ENCODE assay signal across 8 cellular contexts in genomic region chr22:39236321-39237275, GRCh38. TPM values are rescaled to one million over a fixed set of nuclear protein-coding genes. Genes with fewer than 3 reads are reported as not detected.
DNase-seq lines count a peak whose midpoint lies in the region; ATAC-seq, FAIRE-seq and TF ChIP-seq lines count a peak whose summit lies in the region.

No MANE protein-coding gene starts in this region.

- H4K20me1 ChIP-seq in H1 (replicated peaks in 1 of 2; ENCODE audit: control insufficient read depth in 1 of 2, insufficient read depth in 2 of 2, low read length in 2 of 2), result peaks cover 0 to 2% of the 10 kb centered on the region in 2 experiments

- H3K36me3 ChIP-seq in CD8-positive, alpha-beta memory T cell (ENCODE audit: insufficient read depth, low read length), result no peaks in the 10 kb centered on the region
- no peaks in the 10 kb centered on the region for H3K36me3 ChIP-seq in H1 (ENCODE audit: control insufficient read depth in 2 of 4, insufficient read depth in 4 of 4, low read length in 3 of 4)
- no peaks in the 10 kb centered on the region for H3K36me3 ChIP-seq in aorta (ENCODE audit: control insufficient read depth in 1 of 2, insufficient read depth in 2 of 2, low read length in 1 of 2)

- H2BK15ac ChIP-seq in H1 (ENCODE audit: low read length), result peak overlapping the region; percentile 95

- H3K79me1 ChIP-seq in H1 (ENCODE audit: low read depth, low read length), result no peaks in the 10 kb centered on the region

- peak overlapping the region; percentile 80; the same call in 1 of the 2 replicates for H2BK12ac ChIP-seq in H1 (ENCODE audit: low read depth, low read length)

- peak overlapping the region; percentile 71 to 98 (median 88) for H3K27ac Mint-ChIP-seq in CD8-positive, alpha-beta memory T cell

- TF ChIP-seq EP300 in H1 (IDR thresholded peaks at IDR 0.05; ENCODE audit: borderline replicate concordance in 1 of 2, low read depth in 2 of 2, low read length in 2 of 2), result no peak

- H3K79me2 ChIP-seq in H1 (ENCODE audit: control insufficient read depth in 1 of 2, insufficient read depth in 2 of 2, low read length in 2 of 2), result no peaks in the 10 kb centered on the region

- no peak overlapping the region for H3K14ac ChIP-seq in H1 (ENCODE audit: insufficient read length)

- TF ChIP-seq CTCF in H1 (IDR thresholded peaks at IDR 0.05; ENCODE audit: control extremely low read depth in 1 of 3, insufficient read depth in 1 of 3, low read depth in 1 of 3, low read length in 3 of 3), result no peak

- H4K5ac ChIP-seq in H1 (ENCODE audit: insufficient read length, low read depth, low read length), result no peak overlapping the region

- H3K9ac ChIP-seq in H1 (replicated peaks in 1 of 4; ENCODE audit: extremely low read depth in 1 of 4, low read depth in 3 of 4, low read length in 3 of 4), result no peak overlapping the region

- H2BK20ac ChIP-seq in H1 (ENCODE audit: low read length), result no peak overlapping the region

- H3K9me3 ChIP-seq in CD8-positive, alpha-beta memory T cell (ENCODE audit: low read length), result no peaks in the 10 kb centered on the region
- H3K9me3 ChIP-seq in H1 (ENCODE audit: insufficient read depth in 2 of 2, low read depth in 1 of 2, low read length in 1 of 2), result no peaks in the 10 kb centered on the region
- no peaks in the 10 kb centered on the region for H3K9me3 ChIP-seq in aorta (ENCODE audit: control insufficient read depth, low read length)

- intact Hi-C loops in aorta (cut with DNase I), result no loop called here

- peak overlapping the region; percentile 57 to 93 (median 78) for H3K4me3 Mint-ChIP-seq in CD8-positive, alpha-beta memory T cell

- peaks cover 0 to 1% (median 0%) of the 10 kb centered on the region in 5 donors for H3K9me3 Mint-ChIP-seq in CD8-positive, alpha-beta memory T cell

- H4K8ac ChIP-seq in H1 (ENCODE audit: extremely low read depth, insufficient read depth, low read length), result no peak overlapping the region

- H3K27me3 Mint-ChIP-seq in CD8-positive, alpha-beta memory T cell, result peaks cover 0 to 6% of the 10 kb centered on the region in 2 donors

- no peak overlapping the region for H3K4ac ChIP-seq in H1 (replicated peaks; ENCODE audit: insufficient read length, low read depth, low read length)

- H2AFZ ChIP-seq in H1 (ENCODE audit: low read length), result no peak overlapping the region

- H3K4me3 ChIP-seq in CD8-positive, alpha-beta memory T cell (ENCODE audit: low read length), result peak overlapping the region; percentile 55
- no peak overlapping the region for H3K4me3 ChIP-seq in H1 (ENCODE audit: extremely low read depth in 1 of 4, insufficient read depth in 2 of 4, low read depth in 3 of 4, low read length in 4 of 4)
- H3K4me3 ChIP-seq in aorta (ENCODE audit: low read length in 2 of 2), result no peak overlapping the region

- CTCF ChIA-PET in CD8-positive, alpha-beta memory T cell (lab: Charles Lee), result interaction anchor here (0.7 to 2.8 kb wide), 11 partner anchors 8 to 79 kb away, joined by 3 to 13 read pairs (median 4); partner anchors contain the start of gene PDGFB
- CTCF ChIA-PET in H1 (lab: Charles Lee; ENCODE audit: partially characterized antibody), result interaction anchor here (0.6 to 2.9 kb wide), 16 partner anchors 9 to 710 kb away, joined by 3 to 17 read pairs (median 3); partner anchors contain the start of gene PDGFB

- TF ChIP-seq RAD21 in H1 (IDR thresholded peaks at IDR 0.05 in 1 of 2, conservative IDR thresholded peaks at IDR 0.05 in 1 of 2; ENCODE audit: low read depth in 2 of 2, low read length in 2 of 2), result no peak

- H3K27ac ChIP-seq in CD8-positive, alpha-beta memory T cell (ENCODE audit: low read depth, low read length), result no peak overlapping the region
- H3K27ac ChIP-seq in H1 (ENCODE audit: low read depth, low read length) (no peak overlapping the region), aorta (ENCODE audit: low read depth in 1 of 2, low read length in 2 of 2) (no peak overlapping the region)

- peaks cover 0 to 30% (median 4%) of the 10 kb centered on the region in 3 donors for H3K36me3 Mint-ChIP-seq in CD8-positive, alpha-beta memory T cell

- no peaks in the 10 kb centered on the region for H3K23me2 ChIP-seq in H1 (ENCODE audit: low read depth, low read length)

- H3K27me3 ChIP-seq in CD8-positive, alpha-beta memory T cell (ENCODE audit: insufficient read depth, low read length, poor library complexity, severe bottlenecking), result no peaks in the 10 kb centered on the region
- H3K27me3 ChIP-seq in H1 (replicated peaks in 1 of 4; ENCODE audit: control insufficient read depth in 3 of 4, extremely low read depth in 1 of 4, insufficient read depth in 3 of 4, low read length in 3 of 4) (peaks cover 0 to 28% (median 15%) of the 10 kb centered on the region in 4 experiments; a peak in 5 of 7 replicates), aorta (ENCODE audit: control insufficient read depth in 1 of 2, insufficient read depth in 2 of 2, low read length in 1 of 2) (no peaks in the 10 kb centered on the region)

- 90% methylated on average over 35 of the region's 36 CpGs; no CpG with 5 or more reads in 1 of the 2 experiments for WGBS in H1 (ENCODE audit: extremely low coverage in 1 of 2, insufficient coverage in 1 of 2, insufficient read length in 1 of 2, insufficient replicate concordance in 2 of 2, low coverage in 1 of 2, low lambda C conversion rate in 2 of 2, missing lambda C conversion rate in 1 of 2), 2 experiments
- 34 to 37% methylated on average over 36 of the region's 36 CpGs for WGBS in aorta, 2 donors

- peaks cover 53 to 75% (median 56%) of the 10 kb centered on the region in 3 donors for H3K4me1 Mint-ChIP-seq in CD8-positive, alpha-beta memory T cell

- FAIRE-seq in H1 (lab: Jason Lieb, UNC), result no peak

- POLR2A ChIA-PET in CD8-positive, alpha-beta memory T cell (lab: Charles Lee), result interaction anchor here (0.6 to 1.6 kb wide), 9 partner anchors 8 to 83 kb away, joined by 3 to 4 read pairs (median 3); no protein-coding TSS in a partner anchor
- POLR2A ChIA-PET in H1 (lab: Charles Lee; ENCODE audit: partially characterized antibody), result interaction anchor here (0.7 to 8.5 kb wide), 8 partner anchors 9 to 88 kb away, joined by 3 to 89 read pairs (median 4); partner anchors contain the start of genes CBX7 and RPL3

- peaks cover 66% of the 10 kb centered on the region for H3K4me1 ChIP-seq in CD8-positive, alpha-beta memory T cell (ENCODE audit: insufficient read depth, low read length)
- H3K4me1 ChIP-seq in H1 (replicated peaks in 1 of 4; ENCODE audit: control insufficient read depth in 3 of 4, insufficient read depth in 4 of 4, low read length in 3 of 4), result peaks cover 4 to 33% (median 28%) of the 10 kb centered on the region in 4 experiments
- H3K4me1 ChIP-seq in aorta (ENCODE audit: control insufficient read depth in 1 of 2, insufficient read depth in 2 of 2, low read length in 2 of 2), result no peaks in the 10 kb centered on the region

- ATAC-seq in HG02610 (IDR thresholded peaks at IDR 0.05; ENCODE audit: unreplicated experiment) (peak; percentile 63), aorta (ENCODE audit: low FRiP score) (no peak), HG03097 (IDR thresholded peaks at IDR 0.05; ENCODE audit: low FRiP score, unreplicated experiment) (no peak), GM21526 (IDR thresholded peaks at IDR 0.05; ENCODE audit: low FRiP score, unreplicated experiment) (no peak)

- DNase-seq in CD8-positive, alpha-beta memory T cell, result peak; percentile 41 to 83 (median 63)
- DNase-seq in SW480 (ENCODE audit: low spot score), result peak; percentile 77
- DNase-seq in H1 (ENCODE audit: low read depth in 1 of 2, low spot score in 2 of 2), result no peak
- peak; percentile 34 to 51 for DNase-seq in stimulated activated CD8-positive, alpha-beta memory T cell treated with anti-CD3 and anti-CD28 coated beads, Interleukin-15, amount 100 ng/mL, for 48 hours (ENCODE audit: low read depth in 2 of 2)
- DNase-seq in aorta, result no peak

- H3K18ac ChIP-seq in H1 (ENCODE audit: extremely low read depth, low read length), result peak overlapping the region; percentile 32

- H4K91ac ChIP-seq in H1 (replicated peaks; ENCODE audit: insufficient read length, low read length), result no peak overlapping the region

- no peak overlapping the region for H3K23ac ChIP-seq in H1 (ENCODE audit: insufficient read length)

- no peak overlapping the region for H2BK5ac ChIP-seq in H1 (ENCODE audit: low read depth, low read length)

- H3K56ac ChIP-seq in H1 (replicated peaks; ENCODE audit: insufficient read length, low read depth, low read length), result no peak overlapping the region

- no peak for TF ChIP-seq POLR2A in H1 (IDR thresholded peaks at IDR 0.05; ENCODE audit: control extremely low read depth in 1 of 2, low read depth in 2 of 2, low read length in 2 of 2)

- no peak overlapping the region for H2BK120ac ChIP-seq in H1 (replicated peaks; ENCODE audit: low read depth, low read length)

- H3K4me2 ChIP-seq in H1 (ENCODE audit: insufficient read depth in 1 of 2, low read depth in 2 of 2, low read length in 2 of 2), result no peak overlapping the region

- peak overlapping the region; percentile 13; the same call in 1 of the 2 replicates for H2AK5ac ChIP-seq in H1 (ENCODE audit: low read depth, low read length)

TF ChIP-seq in H1, 55 proteins besides CTCF, POLR2A, EP300 and RAD21 (continues in another document):
- TF ChIP-seq ATF3 (IDR thresholded peaks at IDR 0.05; ENCODE audit: insufficient read depth, low read depth, low read length) (no peak), SRF (IDR thresholded peaks at IDR 0.05; ENCODE audit: low read depth, low read length) (no peak)

RNA-seq across cellular contexts. Expression of gene PDGFB, which starts 8.2 kb away (rescaled TPM):
- 1 to 10 TPM; 2.3 to 3.0 TPM for total RNA-seq in CD8-positive, alpha-beta memory T cell
- polyA plus RNA-seq in CD8-positive, alpha-beta memory T cell, result 18.2 TPM
- total RNA-seq in H1 (2021; fragmentation: NEBNext Ultra II Directional; extraction: Animal tissue kit (Norgen Biotek cat#: 25700)), result 8.5 and 9.6 TPM in 2 replicates
- polyA plus RNA-seq in H1 (2011; rRNA removed) (3.9 and 5.5 TPM in 2 replicates), aorta (1 to 10 TPM in 1 of 2 donors, under 1 TPM in 1; 0.97 to 1.9 TPM)
- 6.1 TPM for polyA plus RNA-seq in H1 (2011; cell fraction: cytosol; rRNA removed)
- polyA plus RNA-seq in H1 (2011; cell fraction: nucleus; rRNA removed), result 10.9 TPM
- polyA plus RNA-seq in H1 (2012, experiment 1 of 2), result 2.6 to 3.9 TPM (median 3.8 TPM) in 4 replicates
- polyA plus RNA-seq in H1 (2012, experiment 2 of 2), result 4.1 TPM
- 4.9 TPM for polyA plus RNA-seq in H1 (2013, experiment 1 of 2)
- polyA plus RNA-seq in H1 (2013, experiment 2 of 2), result 6.0 TPM
- polyA minus RNA-seq in H1 (2011; rRNA and poly(A)+ RNA removed), result 3.0 and 5.3 TPM in 2 replicates
- polyA minus RNA-seq in H1 (2011; cell fraction: cytosol; rRNA and poly(A)+ RNA removed), result 5.7 TPM
- polyA minus RNA-seq in H1 (2011; cell fraction: nucleus; rRNA and poly(A)+ RNA removed), result 3.5 TPM
- total RNA-seq in aorta, result 10 to 100 TPM in 1 of 2 donors, 1 to 10 TPM in 1; 6.7 to 20.7 TPM

Comparison
In these comparisons a context has a peak if more than half of its experiments do, and no peak if none do; other contexts are left out.
1. DNase-seq: peak in CD8-positive, alpha-beta memory T cell (5 of 5), SW480 (single experiment) and stimulated activated CD8-positive, alpha-beta memory T cell treated with anti-CD3 and anti-CD28 coated beads, Interleukin-15, amount 100 ng/mL, for 48 hours (2 of 2); none in H1 (0 of 2) and aorta (0 of 2).